ENCODE assay signal across 15 cellular contexts in genomic region chrX:118971552-118971951, GRCh38.
"Had no signal": no experiment of that assay in that cellular context is flagged by ENCODE, and none has a peak within 500 bp of the region (broad histone marks: within the 10 kb centered on the region; RNA-seq: fewer than 3 reads in every experiment).

No MANE protein-coding gene starts in this region.

- H3K9me3 Mint-ChIP-seq: activated CD4-positive, alpha-beta memory T cell treated with anti-CD3 and anti-CD28 coated beads for 36 hours; activated naive CD8-positive, alpha-beta T cell treated with anti-CD3 and anti-CD28 coated beads for 36 hours; activated T-cell treated with anti-CD3 and anti-CD28 coated beads, Interleukin-2, amount 50 U/mL, for 4 hours had no signal

- DNase-seq: activated CD4-positive, alpha-beta memory T cell treated with anti-CD3 and anti-CD28 coated beads for 36 hours; activated CD4-positive, alpha-beta T cell treated with anti-CD3 and anti-CD28 coated beads for 1 hour; activated gamma-delta T cell treated with Interleukin-2 at 50 U/mL for 16 hours; activated naive CD8-positive, alpha-beta T cell treated with anti-CD3 and anti-CD28 coated beads for 36 hours; activated T-cell treated with anti-CD3 and anti-CD28 coated beads, Interleukin-2, amount 50 U/mL, for 4 hours; anterior cingulate cortex; dermis blood vessel endothelial cell; erythroblast; hypothalamus; left cardiac atrium; lower lobe of right lung; naive B cell had no signal

- H3K4me1 ChIP-seq: breast epithelium had no signal

- H3K27me3 ChIP-seq: right atrium auricular region had no signal

- H3K27ac Mint-ChIP-seq: activated CD4-positive, alpha-beta memory T cell treated with anti-CD3 and anti-CD28 coated beads for 36 hours; activated naive CD8-positive, alpha-beta T cell treated with anti-CD3 and anti-CD28 coated beads for 36 hours; naive B cell had no signal

- ATAC-seq: activated T-cell treated with anti-CD3 and anti-CD28 coated beads, Interleukin-2, amount 50 U/mL, for 4 hours; left cardiac atrium; lower lobe of right lung had no signal

- H3K4me3 ChIP-seq: breast epithelium, lower lobe of right lung, right atrium auricular region, skin epidermis had no signal

- H3K27ac ChIP-seq: breast epithelium, lower lobe of right lung, right atrium auricular region, skin epidermis had no signal

- H3K4me3 Mint-ChIP-seq: activated CD4-positive, alpha-beta memory T cell treated with anti-CD3 and anti-CD28 coated beads for 36 hours; activated naive CD8-positive, alpha-beta T cell treated with anti-CD3 and anti-CD28 coated beads for 36 hours; activated T-cell treated with anti-CD3 and anti-CD28 coated beads, Interleukin-2, amount 50 U/mL, for 4 hours; naive B cell had no signal

- H3K9me3 ChIP-seq: breast epithelium, lower lobe of right lung, right atrium auricular region had no signal

- H3K36me3 ChIP-seq: breast epithelium, lower lobe of right lung, right atrium auricular region had no signal

- H3K36me3 Mint-ChIP-seq: activated CD4-positive, alpha-beta memory T cell treated with anti-CD3 and anti-CD28 coated beads for 36 hours; activated naive CD8-positive, alpha-beta T cell treated with anti-CD3 and anti-CD28 coated beads for 36 hours; naive B cell had no signal
